In the genomic region with DNA sequence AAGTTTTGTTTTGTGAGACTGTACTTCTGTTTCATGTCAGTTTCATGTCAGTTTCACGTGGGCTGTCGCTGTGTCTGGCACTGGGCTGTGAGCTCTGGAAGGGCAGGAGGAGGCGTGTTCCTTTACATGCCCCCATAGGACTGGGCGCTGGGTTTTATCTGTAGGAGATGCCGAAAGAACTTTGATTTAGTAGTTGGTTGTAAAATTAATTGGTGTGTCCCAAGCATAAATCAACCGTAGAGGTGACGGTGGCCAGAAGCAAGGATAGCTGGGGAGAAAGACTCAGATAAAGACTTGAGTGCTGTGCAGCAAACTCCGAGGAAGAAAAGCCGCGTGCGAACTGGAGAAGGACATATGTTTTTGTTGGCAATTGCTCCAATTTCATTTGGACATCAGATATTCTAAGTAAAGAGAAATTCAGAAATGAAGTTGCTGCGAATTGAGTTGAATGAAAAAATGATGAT, we compare ENCODE assay signal across 1 cellular context.
TF ChIP-seq lines count a peak whose summit lies in the region.

No MANE protein-coding gene starts in this region.

TF ChIP-seq in SK-N-SH treated with all-trans-retinoic acid at 6 μM for 48 hours, 23 proteins besides CTCF, POLR2A, EP300 and RAD21 (continued from another document):
- TF ChIP-seq, protein P1, sequence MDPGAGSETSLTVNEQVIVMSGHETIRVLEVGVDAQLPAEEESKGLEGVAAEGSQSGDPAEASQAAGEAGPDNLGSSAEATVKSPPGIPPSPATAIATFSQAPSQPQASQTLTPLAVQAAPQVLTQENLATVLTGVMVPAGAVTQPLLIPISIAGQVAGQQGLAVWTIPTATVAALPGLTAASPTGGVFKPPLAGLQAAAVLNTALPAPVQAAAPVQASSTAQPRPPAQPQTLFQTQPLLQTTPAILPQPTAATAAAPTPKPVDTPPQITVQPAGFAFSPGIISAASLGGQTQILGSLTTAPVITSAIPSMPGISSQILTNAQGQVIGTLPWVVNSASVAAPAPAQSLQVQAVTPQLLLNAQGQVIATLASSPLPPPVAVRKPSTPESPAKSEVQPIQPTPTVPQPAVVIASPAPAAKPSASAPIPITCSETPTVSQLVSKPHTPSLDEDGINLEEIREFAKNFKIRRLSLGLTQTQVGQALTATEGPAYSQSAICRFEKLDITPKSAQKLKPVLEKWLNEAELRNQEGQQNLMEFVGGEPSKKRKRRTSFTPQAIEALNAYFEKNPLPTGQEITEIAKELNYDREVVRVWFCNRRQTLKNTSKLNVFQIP (CRISPR knock-in tag; IDR thresholded peaks at IDR 0.05; ENCODE audit: borderline replicate concordance, low read depth): no peak
- TF ChIP-seq ZNF8 (CRISPR knock-in tag; IDR thresholded peaks at IDR 0.05): no peak
TF ChIP-seq in SK-N-SH treated with all-trans-retinoic acid at 6 μM for 48 hours: peak in this region for 0.
